In the genomic region with DNA sequence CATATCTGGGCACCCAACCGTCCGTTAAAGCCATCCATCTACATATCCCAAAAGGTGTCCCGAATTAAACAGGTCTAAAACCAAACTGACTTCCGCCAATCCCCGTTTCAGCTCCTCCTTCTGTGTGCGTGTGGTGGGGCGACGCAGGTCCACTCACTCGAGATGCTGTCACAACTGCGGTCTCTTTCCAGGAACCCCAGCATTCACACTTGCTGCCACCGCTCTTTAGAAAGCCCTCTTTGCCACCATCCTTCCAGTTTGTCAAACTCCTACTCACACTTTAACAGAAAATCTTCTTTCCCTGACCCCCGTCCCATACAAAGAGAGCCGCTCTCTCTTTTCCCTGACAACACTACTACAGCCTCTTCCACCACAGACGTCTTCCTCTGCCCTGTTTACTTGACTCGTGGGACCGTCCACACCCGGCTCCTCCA, we compare ENCODE assay signal across 6 cellular contexts. TPM values are rescaled to one million over a fixed set of nuclear protein-coding genes. Genes with fewer than 3 reads are reported as not detected.
DNase-seq lines count a peak whose midpoint lies in the region; ATAC-seq and TF ChIP-seq lines count a peak whose summit lies in the region.

No MANE protein-coding gene starts in this region.

- H3K4me3 ChIP-seq in Panc1 (ENCODE audit: low read depth in 2 of 2, low read length in 2 of 2) = peak overlapping the region; percentile 97 to 98
- H3K4me3 ChIP-seq in fibroblast of lung (replicated peaks in 1 of 4; ENCODE audit: control extremely low read depth in 1 of 4, insufficient read depth in 1 of 4, low read depth in 3 of 4, low read length in 4 of 4) = peak overlapping the region; percentile 90 to 96 (median 96)

- H3K36me3 ChIP-seq in Panc1 (ENCODE audit: control insufficient read depth, insufficient read depth, low read length) (peaks cover 6% of the 10 kb centered on the region), fibroblast of lung (ENCODE audit: control insufficient read depth, insufficient read depth, low read length) (peaks cover 25% of the 10 kb centered on the region)

- POLR2A ChIA-PET in Panc1 (lab: Charles Lee) = no interaction called here

- no peaks in the 10 kb centered on the region; the same call in 1 of the 2 replicates for H3K27me3 ChIP-seq in Panc1 (ENCODE audit: control insufficient read depth, insufficient read depth, low read length)
- H3K27me3 ChIP-seq in fibroblast of lung (ENCODE audit: control insufficient read depth, insufficient read depth, low read length) = peaks cover 15% of the 10 kb centered on the region

- in situ Hi-C loops in G401 (cut with HindIII; ENCODE audit: low sequenced_read_pairs) = no loop called here
- in situ Hi-C loops in Panc1 (cut with HindIII; ENCODE audit: low pct_unique_long_range_greater_than_20kb, low sequenced_read_pairs) = no loop called here

- H2AFZ ChIP-seq in fibroblast of lung (ENCODE audit: low read length) = peak overlapping the region; percentile 83

- intact Hi-C loops in Panc1 (cut with micrococcal nuclease; ENCODE audit: unreplicated experiment) = no loop called here

- H3K9ac ChIP-seq in fibroblast of lung (ENCODE audit: insufficient read depth, low read length) = peak overlapping the region; percentile 84

- H3K4me2 ChIP-seq in fibroblast of lung (ENCODE audit: extremely low read depth, insufficient read depth, low read length) = peak overlapping the region; percentile 97

- H3K9me3 ChIP-seq in Panc1 (ENCODE audit: control insufficient read depth, insufficient read depth, low read depth, low read length) = no peaks in the 10 kb centered on the region
- H3K9me3 ChIP-seq in fibroblast of lung (ENCODE audit: control insufficient read depth, insufficient read depth, low read depth, low read length) = no peaks in the 10 kb centered on the region

- peak; percentile 10 for DNase-seq in G401 (ENCODE audit: low spot score)
- no peak for DNase-seq in Panc1 (ENCODE audit: low read depth, low spot score)
- DNase-seq in fibroblast of lung (ENCODE audit: low read depth in 2 of 2) = peak; percentile 11 to 25
- DNase-seq in stimulated activated CD8-positive, alpha-beta memory T cell treated with anti-CD3 and anti-CD28 coated beads, Interleukin-7, amount 100 ng/mL, for 48 hours (ENCODE audit: extremely low read depth in 1 of 2, low read depth in 1 of 2) = peak; percentile 17 to 24
- no peak for DNase-seq in NCI-H2171 treated with DMSO at 0.1 percent for 48 hours (lab: John Stamatoyannopoulos, UW)

- CTCF ChIA-PET in Panc1 (lab: Charles Lee) = interaction anchor here (0.9 kb wide), 1 partner anchor 188 kb away, joined by 3 read pairs; no protein-coding TSS in a partner anchor

- ATAC-seq in Panc1 = peak; percentile 17; the same call in 1 of the 2 replicates
- no peak for ATAC-seq in GM19395 (IDR thresholded peaks at IDR 0.05; ENCODE audit: unreplicated experiment)

- no peaks in the 10 kb centered on the region for H4K20me1 ChIP-seq in fibroblast of lung (ENCODE audit: control insufficient read depth, extremely low read depth, insufficient read depth, low read length)

- H3K4me1 ChIP-seq in Panc1 (ENCODE audit: control insufficient read depth, insufficient read depth, low read length) = no peaks in the 10 kb centered on the region
- no peaks in the 10 kb centered on the region for H3K4me1 ChIP-seq in fibroblast of lung (ENCODE audit: control insufficient read depth, extremely low read depth, insufficient read depth, low read length)

- TF ChIP-seq CTCF in Panc1 (IDR thresholded peaks at IDR 0.05) (no peak), fibroblast of lung (conservative IDR thresholded peaks at IDR 0.05 in 1 of 2, IDR thresholded peaks at IDR 0.05 in 1 of 2; ENCODE audit: low read depth in 1 of 2, low read length in 2 of 2) (no peak)

- H3K79me2 ChIP-seq in fibroblast of lung (ENCODE audit: control insufficient read depth, insufficient read depth, low read length) = peaks cover 12% of the 10 kb centered on the region

- TSS peak; percentile 85 for BruUV-seq in Panc1 (replicated peaks; lab: Mats Ljungman, UMichigan)

- H3K27ac ChIP-seq in Panc1 (ENCODE audit: low read length) (peak overlapping the region; percentile 85), fibroblast of lung (ENCODE audit: insufficient read depth, low read length) (peak overlapping the region; percentile 88)

RNA-seq across cellular contexts. Expression of gene ESS2, which starts 0.5 kb away (rescaled TPM):
- total RNA-seq in G401 (2014; rRNA removed; shearing (Covaris generic)) = 28.7 and 39.0 TPM in 2 replicates
- total RNA-seq in Panc1 (2021; ENCODE audit: unreplicated experiment) (13.1 TPM), fibroblast of lung (5.4 and 6.2 TPM in 2 replicates)
- 18.3 TPM for polyA plus RNA-seq in Panc1 (2012; ENCODE audit: insufficient read length)
- 7.5 and 9.5 TPM in 2 replicates for polyA plus RNA-seq in fibroblast of lung
- polyA plus RNA-seq in fibroblast of lung (2012) = 10.5 and 15.1 TPM in 2 replicates
- polyA minus RNA-seq in fibroblast of lung (ENCODE audit: low replicate concordance) = 6.1 and 6.8 TPM in 2 replicates

RNA-seq across cellular contexts. Expression of gene GSC2, which starts 6.1 kb away (rescaled TPM):
- 0.44 TPM in 1 of 2 replicates, not detected in the other for total RNA-seq in G401 (2014; rRNA removed; shearing (Covaris generic))
- total RNA-seq in Panc1 (2021; ENCODE audit: unreplicated experiment) (0.23 TPM), fibroblast of lung (not detected in 2 replicates)
- not detected for polyA plus RNA-seq in Panc1 (2012; ENCODE audit: insufficient read length)
- polyA plus RNA-seq in fibroblast of lung = not detected in 2 replicates
- polyA plus RNA-seq in fibroblast of lung (2012) = not detected in 2 replicates
- polyA minus RNA-seq in fibroblast of lung (ENCODE audit: low replicate concordance) = not detected in 2 replicates

RNA-seq across cellular contexts. Expression of gene TSSK2, which starts 12.9 kb away (rescaled TPM):
- not detected in 2 replicates for total RNA-seq in G401 (2014; rRNA removed; shearing (Covaris generic))
- total RNA-seq in Panc1 (2021; ENCODE audit: unreplicated experiment) (not detected), fibroblast of lung (not detected in 2 replicates)
- not detected for polyA plus RNA-seq in Panc1 (2012; ENCODE audit: insufficient read length)
- polyA plus RNA-seq in fibroblast of lung = not detected in 2 replicates
- not detected in 2 replicates for polyA plus RNA-seq in fibroblast of lung (2012)
- not detected in 2 replicates for polyA minus RNA-seq in fibroblast of lung (ENCODE audit: low replicate concordance)

RNA-seq across cellular contexts. Expression of gene DGCR2, which starts 21.8 kb away (rescaled TPM):
- 56.6 and 59.9 TPM in 2 replicates for total RNA-seq in G401 (2014; rRNA removed; shearing (Covaris generic))
- 35.1 TPM for total RNA-seq in Panc1 (2021; ENCODE audit: unreplicated experiment)
- 42.4 TPM for polyA plus RNA-seq in Panc1 (2012; ENCODE audit: insufficient read length)
- total RNA-seq in fibroblast of lung = 36.2 and 39.5 TPM in 2 replicates
- polyA plus RNA-seq in fibroblast of lung = 34.3 and 41.5 TPM in 2 replicates
- 35.2 and 35.7 TPM in 2 replicates for polyA plus RNA-seq in fibroblast of lung (2012)
- 99.5 and 137 TPM in 2 replicates for polyA minus RNA-seq in fibroblast of lung (ENCODE audit: low replicate concordance)

RNA-seq across cellular contexts. Expression of gene SLC25A1, which starts 34.6 kb away (rescaled TPM):
- 154 and 198 TPM in 2 replicates for total RNA-seq in G401 (2014; rRNA removed; shearing (Covaris generic))
- total RNA-seq in Panc1 (2021; ENCODE audit: unreplicated experiment) (162 TPM), fibroblast of lung (72.2 and 161 TPM in 2 replicates)
- 323 TPM for polyA plus RNA-seq in Panc1 (2012; ENCODE audit: insufficient read length)
- polyA plus RNA-seq in fibroblast of lung = 44.3 and 56.1 TPM in 2 replicates
- polyA plus RNA-seq in fibroblast of lung (2012) = 128 and 154 TPM in 2 replicates
- polyA minus RNA-seq in fibroblast of lung (ENCODE audit: low replicate concordance) = 154 and 206 TPM in 2 replicates

Comparison
In these comparisons a context has a peak if more than half of its experiments do, and no peak if none do; other contexts are left out.
1. DNase-seq: peak in G401 (single experiment), fibroblast of lung (2 of 2) and stimulated activated CD8-positive, alpha-beta memory T cell treated with anti-CD3 and anti-CD28 coated beads, Interleukin-7, amount 100 ng/mL, for 48 hours (2 of 2); none in Panc1 (single experiment) and NCI-H2171 treated with DMSO at 0.1 percent for 48 hours (single experiment).